26 cellular contexts compared by ENCODE assay signal in the genomic region with DNA sequence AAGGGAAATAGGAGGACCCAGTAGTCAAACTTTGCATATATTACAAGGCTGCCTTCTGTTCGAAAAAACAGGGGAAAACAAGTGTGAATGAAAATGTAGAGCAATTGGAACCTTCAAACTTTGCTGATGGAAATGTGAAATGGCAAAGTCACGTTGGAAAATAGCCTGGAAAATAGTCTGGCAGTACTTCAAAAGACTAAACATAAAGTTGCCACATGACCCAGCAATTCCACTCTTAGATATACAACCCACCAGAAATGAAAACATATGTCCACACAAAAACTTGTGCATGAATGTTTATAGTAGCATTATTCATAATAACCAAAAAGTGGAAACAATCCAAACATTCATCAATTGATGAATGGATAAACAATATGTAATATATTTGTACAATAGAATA.
"Had no signal": no experiment of that assay in that cellular context is flagged by ENCODE, and none has a peak within 500 bp of the region (broad histone marks: within the 10 kb centered on the region; RNA-seq: fewer than 3 reads in every experiment).

No MANE protein-coding gene starts in this region.

- H3K27me3 ChIP-seq: gastroesophageal sphincter, heart left ventricle, hepatocyte, left lung, neural progenitor cell, sigmoid colon, spleen, tibial nerve, upper lobe of left lung had no signal

- H3K36me3 ChIP-seq: gastroesophageal sphincter, heart left ventricle, left lung, neural progenitor cell, sigmoid colon, spleen, thoracic aorta, tibial nerve, upper lobe of left lung had no signal

- DNase-seq: cortex of kidney; foreskin keratinocyte; heart left ventricle; left cardiac atrium; left lung; mesendoderm; midbrain; naive thymus-derived CD4-positive, alpha-beta T cell; posterior cingulate gyrus; psoas muscle; right cardiac atrium; sigmoid colon; spleen; stimulated activated CD4-positive, alpha-beta T cell treated with anti-CD3 and anti-CD28 coated beads, Interleukin-4, amount 100 ng/mL, for 4 hours; stimulated activated naive B cell treated with anti-CD40 and anti-IgM and Interleukin-4, amounts not matched to agents 10 μg/mL and 1 μg/mL and 100 μg/mL, for 72 hours; upper lobe of left lung had no signal

- ATAC-seq: foreskin keratinocyte; gastroesophageal sphincter; heart left ventricle; left cardiac atrium; left lung; naive thymus-derived CD4-positive, alpha-beta T cell; psoas muscle; right cardiac atrium; stimulated activated naive B cell treated with anti-CD40 and anti-IgM and Interleukin-4, amounts not matched to agents 10 μg/mL and 1 μg/mL and 100 μg/mL, for 72 hours had no signal

- H3K4me3 Mint-ChIP-seq: central memory CD8-positive, alpha-beta T cell; naive thymus-derived CD4-positive, alpha-beta T cell; nephron; neural progenitor cell; stimulated activated naive B cell treated with anti-CD40 and anti-IgM and Interleukin-4, amounts not matched to agents 10 μg/mL and 1 μg/mL and 100 μg/mL, for 72 hours; stimulated activated naive CD8-positive, alpha-beta T cell treated with anti-CD3 and anti-CD28 coated beads, Interleukin-15, Interleukin-2, amounts not matched to agents 100 ng/mL and 50 ng/mL, for 24 hours had no signal

- H3K4me1 ChIP-seq: foreskin keratinocyte, gastroesophageal sphincter, heart left ventricle, left lung, psoas muscle, spleen, tibial nerve, upper lobe of left lung had no signal

- H3K27me3 Mint-ChIP-seq: stimulated activated naive CD8-positive, alpha-beta T cell treated with anti-CD3 and anti-CD28 coated beads, Interleukin-15, Interleukin-2, amounts not matched to agents 100 ng/mL and 50 ng/mL, for 24 hours had no signal

- H3K4me1 Mint-ChIP-seq: central memory CD8-positive, alpha-beta T cell; naive thymus-derived CD4-positive, alpha-beta T cell; nephron; neural progenitor cell; stimulated activated naive B cell treated with anti-CD40 and anti-IgM and Interleukin-4, amounts not matched to agents 10 μg/mL and 1 μg/mL and 100 μg/mL, for 72 hours had no signal

- H3K9me3 Mint-ChIP-seq: central memory CD8-positive, alpha-beta T cell; nephron; neural progenitor cell; stimulated activated naive B cell treated with anti-CD40 and anti-IgM and Interleukin-4, amounts not matched to agents 10 μg/mL and 1 μg/mL and 100 μg/mL, for 72 hours; stimulated activated naive CD8-positive, alpha-beta T cell treated with anti-CD3 and anti-CD28 coated beads, Interleukin-15, Interleukin-2, amounts not matched to agents 100 ng/mL and 50 ng/mL, for 24 hours had no signal

- H3K9me3 ChIP-seq: gastroesophageal sphincter, heart left ventricle, left lung, psoas muscle, sigmoid colon, spleen, thoracic aorta, tibial nerve, upper lobe of left lung had no signal

- H3K27ac Mint-ChIP-seq: naive thymus-derived CD4-positive, alpha-beta T cell; neural progenitor cell; stimulated activated naive B cell treated with anti-CD40 and anti-IgM and Interleukin-4, amounts not matched to agents 10 μg/mL and 1 μg/mL and 100 μg/mL, for 72 hours; stimulated activated naive CD8-positive, alpha-beta T cell treated with anti-CD3 and anti-CD28 coated beads, Interleukin-15, Interleukin-2, amounts not matched to agents 100 ng/mL and 50 ng/mL, for 24 hours had no signal

- FAIRE-seq: islet of Langerhans, urothelium cell line had no signal

- H3K27ac ChIP-seq: foreskin keratinocyte, gastroesophageal sphincter, heart left ventricle, hepatocyte, left lung, neural progenitor cell, psoas muscle, sigmoid colon, spleen, thoracic aorta, tibial nerve, upper lobe of left lung had no signal

- H3K4me3 ChIP-seq: gastroesophageal sphincter, heart left ventricle, hepatocyte, left lung, neural progenitor cell, psoas muscle, sigmoid colon, spleen, thoracic aorta, tibial nerve, upper lobe of left lung had no signal

- H3K36me3 Mint-ChIP-seq: naive thymus-derived CD4-positive, alpha-beta T cell; neural progenitor cell; stimulated activated naive B cell treated with anti-CD40 and anti-IgM and Interleukin-4, amounts not matched to agents 10 μg/mL and 1 μg/mL and 100 μg/mL, for 72 hours had no signal
